In the genomic region with DNA sequence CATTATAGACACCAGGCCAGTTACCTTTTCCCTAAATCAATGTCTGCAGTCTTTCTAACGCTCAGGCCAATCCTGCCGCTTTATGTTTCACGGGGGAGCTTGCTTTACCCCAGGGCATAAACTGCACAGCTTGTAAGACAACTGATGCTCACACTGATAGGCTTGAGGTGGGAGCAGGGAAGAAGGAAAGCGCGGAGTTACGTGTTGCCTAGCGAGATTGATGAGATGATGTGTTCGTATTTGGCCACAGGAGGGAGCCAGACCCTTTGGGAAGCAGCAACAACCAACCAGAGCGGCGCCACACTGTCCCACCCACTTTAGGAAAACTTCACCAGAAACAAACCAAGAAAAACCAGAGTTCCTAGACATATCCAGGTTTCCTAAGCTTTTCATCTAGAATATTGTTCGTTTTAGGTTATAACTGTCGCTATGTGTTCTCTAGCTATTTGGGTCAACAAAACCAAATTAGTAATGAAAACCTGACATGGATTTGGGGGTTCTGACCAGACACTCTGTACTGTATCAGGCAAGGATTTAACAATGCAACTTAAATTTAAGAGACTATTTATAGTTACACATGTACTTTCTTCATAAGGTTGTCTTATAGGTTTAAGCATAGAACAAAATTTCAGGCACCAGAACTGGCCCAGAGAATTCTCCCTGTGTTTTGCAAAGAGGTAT, we compare ENCODE assay signal across 1 cellular context.
A peak's percentile ranks its signal among the peaks of the same experiment; 100 is the strongest.
TF ChIP-seq lines count a peak whose summit lies in the region.

No MANE protein-coding gene starts in this region.

TF ChIP-seq in H1, 55 proteins besides CTCF, POLR2A, EP300 and RAD21:
- TF ChIP-seq POU5F1 (IDR thresholded peaks at IDR 0.05; ENCODE audit: low read depth, low read length) (no peak), FOSL1 (IDR thresholded peaks at IDR 0.05; ENCODE audit: insufficient read depth, low read depth, low read length) (no peak), YY1 (IDR thresholded peaks at IDR 0.05; ENCODE audit: low read depth, low read length) (0 out of 2 replicates have a peak, but pooled peaks have one; percentile 24), ZNF274 (IDR thresholded peaks at IDR 0.05; ENCODE audit: borderline replicate concordance, extremely low read depth, low read length) (no peak), JUN (IDR thresholded peaks at IDR 0.05; ENCODE audit: low read depth, low read length) (no peak), SP1 (IDR thresholded peaks at IDR 0.05; ENCODE audit: low read depth, low read length) (0 out of 2 replicates have a peak, but pooled peaks have one; percentile 16), NRF1 (IDR thresholded peaks at IDR 0.05; ENCODE audit: low read depth, low read length) (no peak), CREB1 (IDR thresholded peaks at IDR 0.05) (peak; percentile 55; the same call in 1 of the 2 replicates), TEAD4 (IDR thresholded peaks at IDR 0.05; ENCODE audit: low read depth, low read length) (no peak), EGR1 (IDR thresholded peaks at IDR 0.05; ENCODE audit: borderline replicate concordance, low read depth, low read length) (no peak), HDAC2 (IDR thresholded peaks at IDR 0.05; ENCODE audit: borderline replicate concordance in 1 of 2, low read depth in 2 of 2, low read length in 2 of 2) (no peak)
- TF ChIP-seq, protein P1, sequence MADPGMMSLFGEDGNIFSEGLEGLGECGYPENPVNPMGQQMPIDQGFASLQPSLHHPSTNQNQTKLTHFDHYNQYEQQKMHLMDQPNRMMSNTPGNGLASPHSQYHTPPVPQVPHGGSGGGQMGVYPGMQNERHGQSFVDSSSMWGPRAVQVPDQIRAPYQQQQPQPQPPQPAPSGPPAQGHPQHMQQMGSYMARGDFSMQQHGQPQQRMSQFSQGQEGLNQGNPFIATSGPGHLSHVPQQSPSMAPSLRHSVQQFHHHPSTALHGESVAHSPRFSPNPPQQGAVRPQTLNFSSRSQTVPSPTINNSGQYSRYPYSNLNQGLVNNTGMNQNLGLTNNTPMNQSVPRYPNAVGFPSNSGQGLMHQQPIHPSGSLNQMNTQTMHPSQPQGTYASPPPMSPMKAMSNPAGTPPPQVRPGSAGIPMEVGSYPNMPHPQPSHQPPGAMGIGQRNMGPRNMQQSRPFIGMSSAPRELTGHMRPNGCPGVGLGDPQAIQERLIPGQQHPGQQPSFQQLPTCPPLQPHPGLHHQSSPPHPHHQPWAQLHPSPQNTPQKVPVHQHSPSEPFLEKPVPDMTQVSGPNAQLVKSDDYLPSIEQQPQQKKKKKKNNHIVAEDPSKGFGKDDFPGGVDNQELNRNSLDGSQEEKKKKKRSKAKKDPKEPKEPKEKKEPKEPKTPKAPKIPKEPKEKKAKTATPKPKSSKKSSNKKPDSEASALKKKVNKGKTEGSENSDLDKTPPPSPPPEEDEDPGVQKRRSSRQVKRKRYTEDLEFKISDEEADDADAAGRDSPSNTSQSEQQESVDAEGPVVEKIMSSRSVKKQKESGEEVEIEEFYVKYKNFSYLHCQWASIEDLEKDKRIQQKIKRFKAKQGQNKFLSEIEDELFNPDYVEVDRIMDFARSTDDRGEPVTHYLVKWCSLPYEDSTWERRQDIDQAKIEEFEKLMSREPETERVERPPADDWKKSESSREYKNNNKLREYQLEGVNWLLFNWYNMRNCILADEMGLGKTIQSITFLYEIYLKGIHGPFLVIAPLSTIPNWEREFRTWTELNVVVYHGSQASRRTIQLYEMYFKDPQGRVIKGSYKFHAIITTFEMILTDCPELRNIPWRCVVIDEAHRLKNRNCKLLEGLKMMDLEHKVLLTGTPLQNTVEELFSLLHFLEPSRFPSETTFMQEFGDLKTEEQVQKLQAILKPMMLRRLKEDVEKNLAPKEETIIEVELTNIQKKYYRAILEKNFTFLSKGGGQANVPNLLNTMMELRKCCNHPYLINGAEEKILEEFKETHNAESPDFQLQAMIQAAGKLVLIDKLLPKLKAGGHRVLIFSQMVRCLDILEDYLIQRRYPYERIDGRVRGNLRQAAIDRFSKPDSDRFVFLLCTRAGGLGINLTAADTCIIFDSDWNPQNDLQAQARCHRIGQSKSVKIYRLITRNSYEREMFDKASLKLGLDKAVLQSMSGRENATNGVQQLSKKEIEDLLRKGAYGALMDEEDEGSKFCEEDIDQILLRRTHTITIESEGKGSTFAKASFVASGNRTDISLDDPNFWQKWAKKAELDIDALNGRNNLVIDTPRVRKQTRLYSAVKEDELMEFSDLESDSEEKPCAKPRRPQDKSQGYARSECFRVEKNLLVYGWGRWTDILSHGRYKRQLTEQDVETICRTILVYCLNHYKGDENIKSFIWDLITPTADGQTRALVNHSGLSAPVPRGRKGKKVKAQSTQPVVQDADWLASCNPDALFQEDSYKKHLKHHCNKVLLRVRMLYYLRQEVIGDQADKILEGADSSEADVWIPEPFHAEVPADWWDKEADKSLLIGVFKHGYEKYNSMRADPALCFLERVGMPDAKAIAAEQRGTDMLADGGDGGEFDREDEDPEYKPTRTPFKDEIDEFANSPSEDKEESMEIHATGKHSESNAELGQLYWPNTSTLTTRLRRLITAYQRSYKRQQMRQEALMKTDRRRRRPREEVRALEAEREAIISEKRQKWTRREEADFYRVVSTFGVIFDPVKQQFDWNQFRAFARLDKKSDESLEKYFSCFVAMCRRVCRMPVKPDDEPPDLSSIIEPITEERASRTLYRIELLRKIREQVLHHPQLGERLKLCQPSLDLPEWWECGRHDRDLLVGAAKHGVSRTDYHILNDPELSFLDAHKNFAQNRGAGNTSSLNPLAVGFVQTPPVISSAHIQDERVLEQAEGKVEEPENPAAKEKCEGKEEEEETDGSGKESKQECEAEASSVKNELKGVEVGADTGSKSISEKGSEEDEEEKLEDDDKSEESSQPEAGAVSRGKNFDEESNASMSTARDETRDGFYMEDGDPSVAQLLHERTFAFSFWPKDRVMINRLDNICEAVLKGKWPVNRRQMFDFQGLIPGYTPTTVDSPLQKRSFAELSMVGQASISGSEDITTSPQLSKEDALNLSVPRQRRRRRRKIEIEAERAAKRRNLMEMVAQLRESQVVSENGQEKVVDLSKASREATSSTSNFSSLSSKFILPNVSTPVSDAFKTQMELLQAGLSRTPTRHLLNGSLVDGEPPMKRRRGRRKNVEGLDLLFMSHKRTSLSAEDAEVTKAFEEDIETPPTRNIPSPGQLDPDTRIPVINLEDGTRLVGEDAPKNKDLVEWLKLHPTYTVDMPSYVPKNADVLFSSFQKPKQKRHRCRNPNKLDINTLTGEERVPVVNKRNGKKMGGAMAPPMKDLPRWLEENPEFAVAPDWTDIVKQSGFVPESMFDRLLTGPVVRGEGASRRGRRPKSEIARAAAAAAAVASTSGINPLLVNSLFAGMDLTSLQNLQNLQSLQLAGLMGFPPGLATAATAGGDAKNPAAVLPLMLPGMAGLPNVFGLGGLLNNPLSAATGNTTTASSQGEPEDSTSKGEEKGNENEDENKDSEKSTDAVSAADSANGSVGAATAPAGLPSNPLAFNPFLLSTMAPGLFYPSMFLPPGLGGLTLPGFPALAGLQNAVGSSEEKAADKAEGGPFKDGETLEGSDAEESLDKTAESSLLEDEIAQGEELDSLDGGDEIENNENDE (IDR thresholded peaks at IDR 0.05; ENCODE audit: insufficient replicate concordance, low read length) = no peak
- TF ChIP-seq, protein P2, sequence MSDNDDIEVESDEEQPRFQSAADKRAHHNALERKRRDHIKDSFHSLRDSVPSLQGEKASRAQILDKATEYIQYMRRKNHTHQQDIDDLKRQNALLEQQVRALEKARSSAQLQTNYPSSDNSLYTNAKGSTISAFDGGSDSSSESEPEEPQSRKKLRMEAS (IDR thresholded peaks at IDR 0.05) = no peak
